In genomic region chr1:201530741-201531521, GRCh38 we compare ENCODE assay signal across 9 cellular contexts. TPM values are rescaled to one million over a fixed set of nuclear protein-coding genes. Genes with fewer than 3 reads are reported as not detected.
A peak's percentile ranks its signal among the peaks of the same experiment; 100 is the strongest.
DNase-seq lines count a peak whose midpoint lies in the region; ATAC-seq and TF ChIP-seq lines count a peak whose summit lies in the region.
"Had no signal": no experiment of that assay in that cellular context is flagged by ENCODE, and none has a peak within 500 bp of the region (broad histone marks: within the 10 kb centered on the region; RNA-seq: fewer than 3 reads in every experiment).

No MANE protein-coding gene starts in this region.

- in situ Hi-C loops in KBM-7 (cut with MboI; ENCODE audit: low pct_unique_long_range_greater_than_20kb, low sequenced_read_pairs) (no loop called here), Panc1 (cut with HindIII; ENCODE audit: low pct_unique_long_range_greater_than_20kb, low sequenced_read_pairs) (no loop called here)

- H3K4me1 ChIP-seq in Panc1 (ENCODE audit: control insufficient read depth, insufficient read depth, low read length) (peaks cover 11% of the 10 kb centered on the region), body of pancreas (peaks cover 21% of the 10 kb centered on the region)

- TF ChIP-seq POLR2A in body of pancreas (IDR thresholded peaks at IDR 0.05) = no peak

- intact Hi-C loops in Panc1 (cut with micrococcal nuclease; ENCODE audit: unreplicated experiment) = loop anchor here (1.0 kb wide), 1 partner anchor 173 kb away; no protein-coding TSS in a partner anchor
- intact Hi-C loops in body of pancreas (cut with DNase I) = no loop called here

- 47 to 51% methylated on average over 20 to 25 of the region's 25 CpGs for WGBS in body of pancreas, 2 donors

- no peak overlapping the region for H3K27ac ChIP-seq in Panc1 (ENCODE audit: low read length)
- peak overlapping the region; percentile 42 to 65 (median 54) for H3K27ac ChIP-seq in body of pancreas

- ATAC-seq in Panc1 (peak; percentile 94), body of pancreas (peak; percentile 70), HG03039 (IDR thresholded peaks at IDR 0.05; ENCODE audit: unreplicated experiment) (no peak)
- ATAC-seq: T-cell had no signal

- H3K27me3 ChIP-seq in Panc1 (ENCODE audit: control insufficient read depth, insufficient read depth, low read length) (no peaks in the 10 kb centered on the region), body of pancreas (no peaks in the 10 kb centered on the region)

- POLR2A ChIA-PET in Panc1 (lab: Charles Lee) = interaction anchor here (0.6 kb wide), 1 partner anchor 340 kb away, joined by 4 read pairs; no protein-coding TSS in a partner anchor

- H3K9me3 ChIP-seq in Panc1 (ENCODE audit: control insufficient read depth, insufficient read depth, low read depth, low read length) = no peaks in the 10 kb centered on the region
- H3K9me3 ChIP-seq in body of pancreas = no peaks in the 10 kb centered on the region

- H3K4me3 ChIP-seq in Panc1 (ENCODE audit: low read depth in 2 of 2, low read length in 2 of 2) = no peak overlapping the region
- no peak overlapping the region for H3K4me3 ChIP-seq in body of pancreas

- CTCF ChIA-PET in Panc1 (lab: Charles Lee) = interaction anchor here (0.5 to 0.6 kb wide), 2 partner anchors 262 to 418 kb away, joined by 3 to 6 read pairs; no protein-coding TSS in a partner anchor

- peak; percentile 93 for TF ChIP-seq CTCF in Panc1 (IDR thresholded peaks at IDR 0.05)
- peak; percentile 44 to 68 (median 55) for TF ChIP-seq CTCF in body of pancreas (IDR thresholded peaks at IDR 0.05)

- H3K36me3 ChIP-seq in Panc1 (ENCODE audit: control insufficient read depth, insufficient read depth, low read length) (no peaks in the 10 kb centered on the region), body of pancreas (replicated peaks in 1 of 2; ENCODE audit: insufficient read depth in 1 of 2, low read depth in 2 of 2) (no peaks in the 10 kb centered on the region)

- no TSS peak for BruUV-seq in Panc1 (replicated peaks; lab: Mats Ljungman, UMichigan)

- peak; percentile 89 for DNase-seq in DMS53 (lab: John Stamatoyannopoulos, UW)
- DNase-seq in KBM-7 = peak; percentile 83
- DNase-seq in Panc1 (ENCODE audit: low read depth, low spot score) = no peak
- peak; percentile 71 to 81 (median 77) for DNase-seq in body of pancreas
- peak; percentile 91 for DNase-seq in inferior parietal cortex (ENCODE audit: extremely low spot score)
- DNase-seq in stimulated activated CD4-positive, alpha-beta T cell treated with anti-CD3 and anti-CD28 coated beads, Interleukin-12 subunit alpha, Interleukin-12 subunit beta, amount 100 ng/mL, for 4 hours = peak; percentile 37
- no peak for DNase-seq in GM19240 (ENCODE audit: insufficient read length, low spot score)

RNA-seq across cellular contexts. Expression of gene NAV1, which starts 8.0 kb away (rescaled TPM):
- total RNA-seq in Panc1 (2021; ENCODE audit: unreplicated experiment) (29.0 TPM), body of pancreas (10 to 100 TPM; 11.5 to 13.7 TPM)
- polyA plus RNA-seq in Panc1 (2012; ENCODE audit: insufficient read length) = 15.2 TPM

RNA-seq across cellular contexts. Expression of gene CSRP1, which starts 24.0 kb away (rescaled TPM):
- total RNA-seq in Panc1 (2021; ENCODE audit: unreplicated experiment) (94.4 TPM), body of pancreas (100 to 1,000 TPM; 127 to 245 TPM)
- polyA plus RNA-seq in Panc1 (2012; ENCODE audit: insufficient read length) = 136 TPM

Comparison
In these comparisons a context has a peak if more than half of its experiments do, and no peak if none do; other contexts are left out.
1. DNase-seq: peak in DMS53 (single experiment), KBM-7 (single experiment), body of pancreas (4 of 4), inferior parietal cortex (single experiment) and stimulated activated CD4-positive, alpha-beta T cell treated with anti-CD3 and anti-CD28 coated beads, Interleukin-12 subunit alpha, Interleukin-12 subunit beta, amount 100 ng/mL, for 4 hours (single experiment); none in Panc1 (single experiment) and GM19240 (single experiment).